8 cellular contexts compared by ENCODE assay signal in the genomic region with DNA sequence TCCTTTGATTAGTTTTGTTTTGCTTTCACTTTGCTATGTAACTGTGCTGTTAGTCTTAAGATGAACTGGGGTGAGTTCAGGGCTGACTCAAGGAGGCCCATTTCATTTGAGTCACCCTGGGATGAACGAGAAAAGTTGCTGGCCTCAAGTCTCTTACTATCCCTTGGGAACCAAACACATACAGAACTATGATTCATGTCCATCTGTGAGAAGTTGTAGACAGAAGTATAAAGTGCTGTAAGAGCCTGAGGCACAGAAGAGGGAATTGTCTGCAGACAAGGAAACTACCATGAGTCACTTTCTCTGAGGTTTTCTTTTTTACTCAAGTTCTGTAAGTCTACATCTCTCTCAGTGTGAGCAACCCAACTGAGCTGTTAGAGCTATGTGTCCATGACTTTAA.
DNase-seq lines count a peak whose midpoint lies in the region; ATAC-seq and TF ChIP-seq lines count a peak whose summit lies in the region.

No MANE protein-coding gene starts in this region.

- peak overlapping the region; percentile 76 for H3K9ac ChIP-seq in GM23248

- peak; percentile 89 for ATAC-seq in GM18505 (IDR thresholded peaks at IDR 0.05; ENCODE audit: unreplicated experiment)

- peaks cover 24% of the 10 kb centered on the region for H3K4me1 ChIP-seq in GM23248 (ENCODE audit: insufficient read depth)

- no peaks in the 10 kb centered on the region for H3K36me3 ChIP-seq in GM23248 (ENCODE audit: low read depth)
- no peaks in the 10 kb centered on the region for H3K36me3 ChIP-seq in MG63

- in situ Hi-C loops in GM23248 (cut with MboI) = no loop called here

- no peak overlapping the region for H3K4me3 Mint-ChIP-seq in chondrocyte (ENCODE audit: unreplicated experiment)

- no peaks in the 10 kb centered on the region for H4K20me1 ChIP-seq in GM23248 (ENCODE audit: insufficient read depth)

- no peak for TF ChIP-seq CTCF in chondrocyte (IDR thresholded peaks at IDR 0.05)

- no peak for TF ChIP-seq POLR2A in GM18505 (IDR thresholded peaks at IDR 0.05; ENCODE audit: borderline replicate concordance, extremely low read depth, insufficient read depth, insufficient read length)

- H3K9me2 ChIP-seq in GM23248 (ENCODE audit: insufficient read depth) = no peaks in the 10 kb centered on the region

- DNase-seq in GM23248 = peak; percentile 100
- DNase-seq in MG63 = peak; percentile 46
- no peak for DNase-seq in chondrocyte (ENCODE audit: low spot score)
- DNase-seq in non-pigmented ciliary epithelial cell (ENCODE audit: low read depth) = peak; percentile 94
- DNase-seq in NOMO-1 treated with DMSO at 0.1 percent for 48 hours (lab: John Stamatoyannopoulos, UW; ENCODE audit: unreplicated experiment) = no peak
- DNase-seq in NAMALWA (ENCODE audit: low spot score) = no peak
- DNase-seq in NCI-H774 (lab: John Stamatoyannopoulos, UW) = no peak

- H3K36me3 Mint-ChIP-seq in chondrocyte (ENCODE audit: low read depth) = peaks cover 3% of the 10 kb centered on the region

- peaks cover 36% of the 10 kb centered on the region for H3K4me1 Mint-ChIP-seq in chondrocyte (ENCODE audit: low read depth)

- H3K27ac ChIP-seq in GM23248 = peak overlapping the region; percentile 97

- peaks cover 29% of the 10 kb centered on the region for H3F3A ChIP-seq in GM23248 (ENCODE audit: insufficient read depth)

- peaks cover 8% of the 10 kb centered on the region for H3K9me3 Mint-ChIP-seq in chondrocyte (ENCODE audit: low read depth)

- H3K27ac Mint-ChIP-seq in chondrocyte (ENCODE audit: unreplicated experiment) = peak overlapping the region; percentile 84

- 0 to 11% methylated on average over 1 of the region's 1 CpG for WGBS in GM23248 (ENCODE audit: low coverage in 1 of 2, low lambda C conversion rate in 2 of 2, missing lambda C conversion rate in 2 of 2), 2 experiments

- H3K4me2 ChIP-seq in GM23248 (ENCODE audit: unreplicated experiment) = peak overlapping the region; percentile 74

- H3K9me3 ChIP-seq in GM23248 (ENCODE audit: low read depth) (no peaks in the 10 kb centered on the region), MG63 (peaks cover 3% of the 10 kb centered on the region; the same call in 1 of the 2 replicates)

- H3K27me3 ChIP-seq in GM23248 (replicated peaks; ENCODE audit: insufficient read depth) (no peaks in the 10 kb centered on the region), MG63 (no peaks in the 10 kb centered on the region)

- no peaks in the 10 kb centered on the region for H3K79me2 ChIP-seq in GM23248 (ENCODE audit: insufficient read depth)

- H3K27me3 Mint-ChIP-seq in chondrocyte (ENCODE audit: low read depth) = no peaks in the 10 kb centered on the region

- H2AFZ ChIP-seq in GM23248 = peak overlapping the region; percentile 46; the same call in 1 of the 2 replicates

- H3K4me3 ChIP-seq in GM23248 (peak overlapping the region; percentile 59), MG63 (no peak overlapping the region)

Comparison
In these comparisons a context has a peak if more than half of its experiments do, and no peak if none do; other contexts are left out.
1. DNase-seq: peak in GM23248 (single experiment), MG63 (single experiment) and non-pigmented ciliary epithelial cell (single experiment); none in chondrocyte (single experiment), NOMO-1 treated with DMSO at 0.1 percent for 48 hours (single experiment), NAMALWA (single experiment) and NCI-H774 (single experiment).